ENCODE assay signal across 8 cellular contexts in the genomic region with DNA sequence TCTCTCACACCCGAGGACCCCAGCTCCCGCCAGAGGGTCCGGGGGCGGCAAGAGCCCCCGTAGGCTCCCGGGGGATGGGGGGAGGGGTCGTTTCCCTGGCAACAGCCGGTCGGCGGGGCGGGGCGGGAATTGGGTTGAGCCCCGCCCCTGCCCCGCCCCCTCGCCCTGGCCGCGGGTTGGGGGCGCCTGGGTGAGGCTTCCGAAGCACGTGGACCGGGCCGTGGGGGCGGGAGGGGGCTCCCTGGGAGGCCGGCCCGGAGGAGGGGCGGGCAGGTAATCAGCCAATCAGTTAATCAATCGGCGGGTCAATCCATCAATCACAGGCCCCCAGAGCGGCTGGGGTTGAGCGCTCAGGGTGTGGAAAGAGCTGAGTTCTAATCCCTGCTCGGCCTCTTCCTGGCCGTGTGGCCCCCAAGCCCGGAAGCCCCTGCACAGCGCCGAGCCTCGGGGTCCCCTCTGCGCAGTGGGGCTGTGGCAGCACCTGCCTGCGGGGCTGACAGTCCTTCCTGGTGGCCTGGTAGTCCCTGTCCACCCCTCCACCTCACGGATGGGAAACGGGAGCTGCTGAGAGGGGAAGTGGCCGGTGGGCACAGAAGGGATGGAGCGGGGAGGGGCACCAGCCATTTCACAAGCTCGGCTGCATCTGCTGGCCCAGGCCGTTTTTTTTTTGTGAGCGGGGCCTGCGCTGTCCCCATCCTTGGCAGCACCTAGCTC.
DNase-seq lines count a peak whose midpoint lies in the region; ATAC-seq and TF ChIP-seq lines count a peak whose summit lies in the region.

No MANE protein-coding gene starts in this region.

- intact Hi-C loops in Right ventricle myocardium inferior (cut with DNase I): no loop called here
- intact Hi-C loops in cardiac septum (cut with DNase I): no loop called here

- peak overlapping the region; percentile 43 for H2AFZ ChIP-seq in mesenchymal stem cell (ENCODE audit: low read depth, low read length)

- peaks cover 14% of the 10 kb centered on the region for H3K9me3 ChIP-seq in mesenchymal stem cell (ENCODE audit: control insufficient read depth, low read length)

- peak overlapping the region; percentile 96 for H3K4me2 ChIP-seq in mesenchymal stem cell (ENCODE audit: low read length, poor library complexity, severe bottlenecking)

- H3K27me3 ChIP-seq in mesenchymal stem cell (ENCODE audit: control insufficient read depth in 1 of 2, insufficient read depth in 1 of 2, low read length in 2 of 2): no peaks in the 10 kb centered on the region

- peak; percentile 20 for ATAC-seq in Right ventricle myocardium inferior

- peak overlapping the region; percentile 76 to 91 for H2BK12ac ChIP-seq in mesenchymal stem cell (ENCODE audit: low read length in 2 of 2)

- H3K23ac ChIP-seq in mesenchymal stem cell (ENCODE audit: low read length in 2 of 2): peak overlapping the region in 1 of 2 experiments; percentile 85

- H3K27ac ChIP-seq in coronary artery: peak overlapping the region; percentile 7 to 85
- no peak overlapping the region for H3K27ac ChIP-seq in mesenchymal stem cell (ENCODE audit: low read length, poor library complexity, severe bottlenecking)
- H3K27ac ChIP-seq in urinary bladder (ENCODE audit: low read depth): peak overlapping the region; percentile 88

- H2BK5ac ChIP-seq in mesenchymal stem cell (ENCODE audit: low read depth, low read length, poor library complexity, severe bottlenecking): peak overlapping the region; percentile 0

- H3K4me3 ChIP-seq in coronary artery (peak overlapping the region; percentile 62), mesenchymal stem cell (ENCODE audit: insufficient read depth in 1 of 2, low read depth in 1 of 2, low read length in 2 of 2) (peak overlapping the region; percentile 54 to 64), urinary bladder (ENCODE audit: low read depth, low read length) (peak overlapping the region; percentile 32)

- peak overlapping the region; percentile 99 for H2BK120ac ChIP-seq in mesenchymal stem cell (ENCODE audit: low read depth, low read length)

- H3K4ac ChIP-seq in mesenchymal stem cell (ENCODE audit: low read depth in 1 of 2, low read length in 2 of 2): peak overlapping the region; percentile 96

- H3K4me1 ChIP-seq in mesenchymal stem cell (ENCODE audit: control insufficient read depth, insufficient read depth, low read depth, low read length) (peaks cover 29% of the 10 kb centered on the region), urinary bladder (ENCODE audit: insufficient read depth) (no peaks in the 10 kb centered on the region)

- peak overlapping the region; percentile 82 for H2BK15ac ChIP-seq in mesenchymal stem cell (ENCODE audit: low read depth, poor library complexity, severe bottlenecking)

- peak overlapping the region; percentile 97 to 99 for H3K18ac ChIP-seq in mesenchymal stem cell (ENCODE audit: low read depth in 1 of 2, low read length in 2 of 2)

- H4K91ac ChIP-seq in mesenchymal stem cell (ENCODE audit: low read length): peak overlapping the region; percentile 91

- H3K36me3 ChIP-seq in mesenchymal stem cell (ENCODE audit: control insufficient read depth in 1 of 2, insufficient read depth in 2 of 2, low read depth in 1 of 2, low read length in 2 of 2) (no peaks in the 10 kb centered on the region), urinary bladder (ENCODE audit: insufficient read depth) (no peaks in the 10 kb centered on the region)

- DNase-seq in Right ventricle myocardium inferior (ENCODE audit: missing footprints) (no peak), cardiac septum (ENCODE audit: low spot score) (no peak), coronary artery (ENCODE audit: low spot score) (no peak), mesenchymal stem cell (no peak), superior temporal gyrus (ENCODE audit: extremely low spot score) (no peak), cerebellum (ENCODE audit: low spot score) (no peak), NOMO-1 treated with dmso at 0.1 percent for 144 hours (lab: John Stamatoyannopoulos, UW; ENCODE audit: unreplicated experiment) (no peak)

- peak overlapping the region; percentile 81 for H3K9ac ChIP-seq in mesenchymal stem cell (ENCODE audit: low read length)

- peak overlapping the region in 1 of 2 experiments; percentile 91 for H3K14ac ChIP-seq in mesenchymal stem cell (ENCODE audit: low read length in 2 of 2)

- H2AK5ac ChIP-seq in mesenchymal stem cell (ENCODE audit: low read length, severe bottlenecking): no peak overlapping the region

- H3K79me1 ChIP-seq in mesenchymal stem cell (replicated peaks; ENCODE audit: low read length, poor library complexity, severe bottlenecking): no peaks in the 10 kb centered on the region

- TF ChIP-seq CTCF in coronary artery (IDR thresholded peaks at IDR 0.05): no peak

- WGBS in mesenchymal stem cell: 8% methylated on average over 43 of the region's 46 CpGs
- WGBS in urinary bladder: 8% methylated on average over 46 of the region's 46 CpGs

- H4K8ac ChIP-seq in mesenchymal stem cell (ENCODE audit: low read length): peak overlapping the region; percentile 97
